Comparison of ENCODE assay signal across 12 cellular contexts in the genomic region with DNA sequence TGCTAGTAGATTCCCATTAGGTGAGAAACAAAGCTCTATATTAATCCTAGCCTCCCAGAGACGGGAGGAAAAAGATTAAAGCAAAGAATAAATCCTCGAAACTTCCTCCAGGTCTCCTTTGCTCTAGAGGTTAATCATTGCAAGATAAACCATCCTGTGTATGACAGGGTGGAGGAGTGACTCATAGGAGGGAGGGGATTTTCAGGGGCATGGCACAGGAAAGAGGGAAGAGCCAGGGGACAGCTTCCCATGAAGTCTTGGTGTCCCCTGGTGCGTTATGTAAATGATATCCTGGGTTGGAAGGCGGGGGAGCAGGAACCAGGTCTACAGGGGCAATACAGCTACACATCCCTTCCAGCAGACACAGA. TPM values are rescaled to one million over a fixed set of nuclear protein-coding genes. Genes with fewer than 3 reads are reported as not detected.
DNase-seq lines count a peak whose midpoint lies in the region; ATAC-seq and TF ChIP-seq lines count a peak whose summit lies in the region.
"Had no signal": no experiment of that assay in that cellular context is flagged by ENCODE, and none has a peak within 500 bp of the region (broad histone marks: within the 10 kb centered on the region; RNA-seq: fewer than 3 reads in every experiment).

No MANE protein-coding gene starts in this region.

- peak overlapping the region; percentile 74 for H3K27ac ChIP-seq in muscle layer of duodenum (ENCODE audit: low read length)
- H3K27ac ChIP-seq: SJSA1 had no signal

- no peak for TF ChIP-seq CTCF in epithelial cell of proximal tubule (conservative IDR thresholded peaks at IDR 0.05; ENCODE audit: low read depth, low read length)

- H3K27me3 ChIP-seq in muscle layer of duodenum (ENCODE audit: low read depth, low read length): no peaks in the 10 kb centered on the region
- H3K27me3 ChIP-seq: SJSA1 had no signal

- no peaks in the 10 kb centered on the region for H3K36me3 ChIP-seq in muscle layer of duodenum (ENCODE audit: control insufficient read depth in 1 of 2, insufficient read depth in 2 of 2, low read length in 2 of 2)
- H3K36me3 ChIP-seq: SJSA1 had no signal

- H3K4me1 ChIP-seq in muscle layer of duodenum (ENCODE audit: control insufficient read depth in 1 of 2, insufficient read depth in 2 of 2, low read length in 2 of 2): no peaks in the 10 kb centered on the region

- H3K4me3 ChIP-seq in epithelial cell of proximal tubule (ENCODE audit: low read depth, low read length): peak overlapping the region; percentile 57
- peak overlapping the region in 1 of 2 donors; percentile 65 for H3K4me3 ChIP-seq in muscle layer of duodenum (ENCODE audit: low read depth in 1 of 2, low read length in 2 of 2)
- H3K4me3 ChIP-seq: SJSA1 had no signal

- H3K9me3 ChIP-seq in muscle layer of duodenum (ENCODE audit: control insufficient read depth in 1 of 2, low read length in 2 of 2): peaks cover 0 to 5% of the 10 kb centered on the region in 2 donors
- H3K9me3 ChIP-seq: SJSA1 had no signal

- DNase-seq in COLO829 (ENCODE audit: low spot score): peak; percentile 35
- DNase-seq in NCI-H226: peak; percentile 72
- peak; percentile 66 for DNase-seq in epithelial cell of proximal tubule (ENCODE audit: low read depth)
- DNase-seq in amygdala (lab: John Stamatoyannopoulos, UW): no peak
- DNase-seq in activated CD4-positive, alpha-beta T cell treated with anti-CD3 and anti-CD28 coated beads, Interleukin-2, amount 50 U/mL, for 1 hour: no peak
- DNase-seq: CD8-positive, alpha-beta T cell; cortex of kidney; NCI-H1092 treated with DMSO at 0.1 percent for 48 hours had no signal

- ATAC-seq in HG03442 (IDR thresholded peaks at IDR 0.05; ENCODE audit: unreplicated experiment) (no peak), HG02759 (IDR thresholded peaks at IDR 0.05; ENCODE audit: unreplicated experiment) (no peak)
- ATAC-seq: CD8-positive, alpha-beta T cell had no signal

RNA-seq across cellular contexts. Expression of a gene that starts 0.8 kb away (rescaled TPM):
- 0.75 TPM in 1 of 2 replicates, not detected in the other for total RNA-seq in epithelial cell of proximal tubule
- total RNA-seq: CD8-positive, alpha-beta T cell had no signal

RNA-seq across cellular contexts. Expression of a gene that starts 56.0 kb away (rescaled TPM):
- total RNA-seq in epithelial cell of proximal tubule: 0.12 TPM in 1 of 2 replicates, not detected in the other
- total RNA-seq: CD8-positive, alpha-beta T cell; SJSA1 had no signal

Comparison
In these comparisons a context has a peak if more than half of its experiments do, and no peak if none do; other contexts are left out.
1. DNase-seq: peak in COLO829 (single experiment), NCI-H226 (single experiment) and epithelial cell of proximal tubule (single experiment); none in amygdala (0 of 56) and activated CD4-positive, alpha-beta T cell treated with anti-CD3 and anti-CD28 coated beads, Interleukin-2, amount 50 U/mL, for 1 hour (single experiment).